ENCODE assay signal across 1 cellular context in the genomic region with DNA sequence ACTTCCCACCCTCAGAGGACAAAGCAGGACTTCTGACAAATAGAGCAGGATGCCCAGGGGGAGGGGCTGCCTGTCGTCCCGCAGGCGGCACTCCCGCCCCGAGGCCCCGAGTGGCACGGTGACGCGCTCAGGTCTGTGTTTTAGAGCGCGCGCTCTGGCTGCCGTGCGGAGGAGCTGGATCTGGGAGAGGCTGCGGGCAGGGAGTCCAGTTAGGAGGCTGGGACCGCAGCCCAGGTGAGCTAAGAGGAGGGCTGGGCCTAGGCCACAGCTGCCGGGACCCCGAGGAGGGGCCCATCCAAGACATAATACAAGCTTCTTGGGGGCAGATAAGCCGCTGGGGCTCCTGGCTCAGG.
TF ChIP-seq lines count a peak whose summit lies in the region.

No MANE protein-coding gene starts in this region.

TF ChIP-seq in HepG2, 621 proteins besides CTCF, POLR2A, EP300 and RAD21:
- TF ChIP-seq, protein P1, sequence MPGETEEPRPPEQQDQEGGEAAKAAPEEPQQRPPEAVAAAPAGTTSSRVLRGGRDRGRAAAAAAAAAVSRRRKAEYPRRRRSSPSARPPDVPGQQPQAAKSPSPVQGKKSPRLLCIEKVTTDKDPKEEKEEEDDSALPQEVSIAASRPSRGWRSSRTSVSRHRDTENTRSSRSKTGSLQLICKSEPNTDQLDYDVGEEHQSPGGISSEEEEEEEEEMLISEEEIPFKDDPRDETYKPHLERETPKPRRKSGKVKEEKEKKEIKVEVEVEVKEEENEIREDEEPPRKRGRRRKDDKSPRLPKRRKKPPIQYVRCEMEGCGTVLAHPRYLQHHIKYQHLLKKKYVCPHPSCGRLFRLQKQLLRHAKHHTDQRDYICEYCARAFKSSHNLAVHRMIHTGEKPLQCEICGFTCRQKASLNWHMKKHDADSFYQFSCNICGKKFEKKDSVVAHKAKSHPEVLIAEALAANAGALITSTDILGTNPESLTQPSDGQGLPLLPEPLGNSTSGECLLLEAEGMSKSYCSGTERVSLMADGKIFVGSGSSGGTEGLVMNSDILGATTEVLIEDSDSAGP (CRISPR knock-in tag; IDR thresholded peaks at IDR 0.05; ENCODE audit: borderline replicate concordance) = 0 out of 2 replicates have a peak, but pooled peaks have one; percentile 16
- TF ChIP-seq AGO2 (optimal IDR thresholded peaks at IDR 0.05; ENCODE audit: low read depth, low read length) (peak; percentile 87), PTBP1 (IDR thresholded peaks at IDR 0.05; ENCODE audit: low read depth, low read length, poor library complexity, severe bottlenecking) (peak; percentile 12), RBFOX2 (IDR thresholded peaks at IDR 0.05; ENCODE audit: low read depth, low read length) (peak; percentile 50; the same call in 1 of the 2 replicates), HNRNPL (IDR thresholded peaks at IDR 0.05; ENCODE audit: low read depth, low read length) (0 out of 2 replicates have a peak, but pooled peaks have one; percentile 16)
- TF ChIP-seq, protein P2, sequence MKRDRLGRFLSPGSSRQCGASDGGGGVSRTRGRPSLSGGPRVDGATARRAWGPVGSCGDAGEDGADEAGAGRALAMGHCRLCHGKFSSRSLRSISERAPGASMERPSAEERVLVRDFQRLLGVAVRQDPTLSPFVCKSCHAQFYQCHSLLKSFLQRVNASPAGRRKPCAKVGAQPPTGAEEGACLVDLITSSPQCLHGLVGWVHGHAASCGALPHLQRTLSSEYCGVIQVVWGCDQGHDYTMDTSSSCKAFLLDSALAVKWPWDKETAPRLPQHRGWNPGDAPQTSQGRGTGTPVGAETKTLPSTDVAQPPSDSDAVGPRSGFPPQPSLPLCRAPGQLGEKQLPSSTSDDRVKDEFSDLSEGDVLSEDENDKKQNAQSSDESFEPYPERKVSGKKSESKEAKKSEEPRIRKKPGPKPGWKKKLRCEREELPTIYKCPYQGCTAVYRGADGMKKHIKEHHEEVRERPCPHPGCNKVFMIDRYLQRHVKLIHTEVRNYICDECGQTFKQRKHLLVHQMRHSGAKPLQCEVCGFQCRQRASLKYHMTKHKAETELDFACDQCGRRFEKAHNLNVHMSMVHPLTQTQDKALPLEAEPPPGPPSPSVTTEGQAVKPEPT (CRISPR knock-in tag; IDR thresholded peaks at IDR 0.05; ENCODE audit: low read depth) = no peak
- TF ChIP-seq, protein P3, sequence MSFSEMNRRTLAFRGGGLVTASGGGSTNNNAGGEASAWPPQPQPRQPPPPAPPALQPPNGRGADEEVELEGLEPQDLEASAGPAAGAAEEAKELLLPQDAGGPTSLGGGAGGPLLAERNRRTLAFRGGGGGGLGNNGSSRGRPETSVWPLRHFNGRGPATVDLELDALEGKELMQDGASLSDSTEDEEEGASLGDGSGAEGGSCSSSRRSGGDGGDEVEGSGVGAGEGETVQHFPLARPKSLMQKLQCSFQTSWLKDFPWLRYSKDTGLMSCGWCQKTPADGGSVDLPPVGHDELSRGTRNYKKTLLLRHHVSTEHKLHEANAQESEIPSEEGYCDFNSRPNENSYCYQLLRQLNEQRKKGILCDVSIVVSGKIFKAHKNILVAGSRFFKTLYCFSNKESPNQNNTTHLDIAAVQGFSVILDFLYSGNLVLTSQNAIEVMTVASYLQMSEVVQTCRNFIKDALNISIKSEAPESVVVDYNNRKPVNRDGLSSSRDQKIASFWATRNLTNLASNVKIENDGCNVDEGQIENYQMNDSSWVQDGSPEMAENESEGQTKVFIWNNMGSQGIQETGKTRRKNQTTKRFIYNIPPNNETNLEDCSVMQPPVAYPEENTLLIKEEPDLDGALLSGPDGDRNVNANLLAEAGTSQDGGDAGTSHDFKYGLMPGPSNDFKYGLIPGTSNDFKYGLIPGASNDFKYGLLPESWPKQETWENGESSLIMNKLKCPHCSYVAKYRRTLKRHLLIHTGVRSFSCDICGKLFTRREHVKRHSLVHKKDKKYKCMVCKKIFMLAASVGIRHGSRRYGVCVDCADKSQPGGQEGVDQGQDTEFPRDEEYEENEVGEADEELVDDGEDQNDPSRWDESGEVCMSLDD (CRISPR knock-in tag; IDR thresholded peaks at IDR 0.05; ENCODE audit: borderline replicate concordance) = no peak
